ENCODE assay signal across 8 cellular contexts in the genomic region with DNA sequence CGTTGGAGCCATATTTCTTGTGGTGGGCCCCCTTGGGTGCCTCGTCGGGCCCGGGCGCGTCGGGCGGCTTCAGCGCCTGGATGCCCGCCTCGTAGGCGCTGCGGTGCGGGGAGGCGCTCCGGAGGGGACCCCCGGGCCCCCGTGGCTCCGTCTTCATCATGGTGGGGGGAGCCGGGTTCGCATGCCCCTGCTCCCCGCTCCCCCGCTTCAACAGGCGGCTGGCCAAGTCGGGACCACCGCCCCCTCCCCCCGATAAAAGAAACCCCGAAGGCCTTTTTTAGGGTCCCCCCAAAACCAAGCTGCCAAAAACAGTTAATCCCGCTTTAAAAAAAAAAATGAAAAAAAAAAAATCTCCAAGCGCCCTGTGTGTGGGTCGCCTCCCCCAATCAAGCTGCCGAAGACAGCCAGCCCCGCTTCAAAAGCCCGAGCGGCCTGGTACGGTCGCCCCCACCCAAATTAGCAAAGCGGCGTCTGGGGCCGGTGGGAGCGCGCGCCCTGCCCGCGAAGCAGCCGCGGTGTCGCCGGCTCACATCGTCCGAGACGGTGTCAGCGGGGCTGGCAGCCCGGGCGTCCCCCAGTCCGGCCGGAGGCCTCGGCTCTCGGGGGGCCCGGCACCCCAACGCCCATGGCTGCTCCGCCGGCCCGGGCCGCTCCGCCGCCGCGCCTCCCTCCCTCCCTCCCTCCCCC. TPM values are rescaled to one million over a fixed set of nuclear protein-coding genes. Genes with fewer than 3 reads are reported as not detected.
DNase-seq lines count a peak whose midpoint lies in the region; ATAC-seq and TF ChIP-seq lines count a peak whose summit lies in the region.

A gene with protein sequence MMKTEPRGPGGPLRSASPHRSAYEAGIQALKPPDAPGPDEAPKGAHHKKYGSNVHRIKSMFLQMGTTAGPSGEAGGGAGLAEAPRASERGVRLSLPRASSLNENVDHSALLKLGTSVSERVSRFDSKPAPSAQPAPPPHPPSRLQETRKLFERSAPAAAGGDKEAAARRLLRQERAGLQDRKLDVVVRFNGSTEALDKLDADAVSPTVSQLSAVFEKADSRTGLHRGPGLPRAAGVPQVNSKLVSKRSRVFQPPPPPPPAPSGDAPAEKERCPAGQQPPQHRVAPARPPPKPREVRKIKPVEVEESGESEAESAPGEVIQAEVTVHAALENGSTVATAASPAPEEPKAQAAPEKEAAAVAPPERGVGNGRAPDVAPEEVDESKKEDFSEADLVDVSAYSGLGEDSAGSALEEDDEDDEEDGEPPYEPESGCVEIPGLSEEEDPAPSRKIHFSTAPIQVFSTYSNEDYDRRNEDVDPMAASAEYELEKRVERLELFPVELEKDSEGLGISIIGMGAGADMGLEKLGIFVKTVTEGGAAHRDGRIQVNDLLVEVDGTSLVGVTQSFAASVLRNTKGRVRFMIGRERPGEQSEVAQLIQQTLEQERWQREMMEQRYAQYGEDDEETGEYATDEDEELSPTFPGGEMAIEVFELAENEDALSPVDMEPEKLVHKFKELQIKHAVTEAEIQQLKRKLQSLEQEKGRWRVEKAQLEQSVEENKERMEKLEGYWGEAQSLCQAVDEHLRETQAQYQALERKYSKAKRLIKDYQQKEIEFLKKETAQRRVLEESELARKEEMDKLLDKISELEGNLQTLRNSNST (minus strand): TSS at position 324 of the 687 bp plus-strand sequence. CDS start 164 bp downstream, at position 160.

- peaks cover 0 to 1% (median 0%) of the 10 kb centered on the region in 8 donors for H3K9me3 Mint-ChIP-seq in CD4-positive, alpha-beta memory T cell

- CTCF ChIA-PET in CD4-positive, alpha-beta memory T cell (lab: Charles Lee; ENCODE audit: partially characterized antibody): interaction anchor here (1.0 to 6.4 kb wide), 6 partner anchors 7 to 57 kb away, joined by 3 to 72 read pairs (median 5); no protein-coding TSS in a partner anchor

- POLR2A ChIA-PET in CD4-positive, alpha-beta memory T cell (lab: Charles Lee; ENCODE audit: partially characterized antibody): interaction anchor here (0.6 to 9.0 kb wide), 14 partner anchors 8 to 473 kb away, joined by 3 to 102 read pairs (median 4); a partner anchor contains a TSS

- TF ChIP-seq CTCF in uterus (IDR thresholded peaks at IDR 0.05): no peak

- no peaks in the 10 kb centered on the region for H3K27me3 Mint-ChIP-seq in CD4-positive, alpha-beta memory T cell

- peaks cover 58% of the 10 kb centered on the region for H3K4me1 ChIP-seq in CD4-positive, alpha-beta memory T cell (ENCODE audit: insufficient read depth, low read length)
- H3K4me1 ChIP-seq in duodenal mucosa (ENCODE audit: control insufficient read depth in 1 of 2, insufficient read depth in 2 of 2, low read length in 2 of 2): peaks cover 53 to 56% of the 10 kb centered on the region in 2 donors
- peaks cover 3 to 23% of the 10 kb centered on the region in 2 donors for H3K4me1 ChIP-seq in uterus

- peaks cover 0 to 29% of the 10 kb centered on the region in 2 donors for H3K36me3 Mint-ChIP-seq in CD4-positive, alpha-beta memory T cell

- H3K27ac Mint-ChIP-seq in CD4-positive, alpha-beta memory T cell: peak within 1 kb of the TSS; percentile 86 to 98 (median 91)

- H3K27me3 ChIP-seq in CD4-positive, alpha-beta memory T cell (ENCODE audit: insufficient read depth, low read length): no peaks in the 10 kb centered on the region
- H3K27me3 ChIP-seq in duodenal mucosa (ENCODE audit: control insufficient read depth in 1 of 2, insufficient read depth in 2 of 2, low read length in 2 of 2) (no peaks in the 10 kb centered on the region), uterus (no peaks in the 10 kb centered on the region)

- H3K36me3 ChIP-seq in CD4-positive, alpha-beta memory T cell (ENCODE audit: insufficient read depth, low read length): peaks cover 1% of the 10 kb centered on the region
- H3K36me3 ChIP-seq in duodenal mucosa (ENCODE audit: control insufficient read depth in 1 of 2, insufficient read depth in 2 of 2, low read length in 2 of 2) (peaks cover 0 to 5% of the 10 kb centered on the region in 2 donors), uterus (no peaks in the 10 kb centered on the region)

- peak within 1 kb of the TSS; percentile 79 for H3K27ac ChIP-seq in CD4-positive, alpha-beta memory T cell (ENCODE audit: low read depth, low read length)
- H3K27ac ChIP-seq in duodenal mucosa (ENCODE audit: low read depth, low read length) (peak within 1 kb of the TSS; percentile 85), uterus (peak within 1 kb of the TSS; percentile 93 to 94)

- intact Hi-C loops in CD4-positive, alpha-beta memory T cell (cut with micrococcal nuclease): loop anchor here (1.0 kb wide), 2 partner anchors 11 to 55 kb away; a partner anchor contains a TSS
- intact Hi-C loops in uterus (cut with DNase I; ENCODE audit: low total_unique reads): no loop called here

- peak within 1 kb of the TSS; percentile 76 to 93 for H3K4me3 ChIP-seq in CD4-positive, alpha-beta memory T cell (ENCODE audit: low read length in 2 of 2)
- H3K4me3 ChIP-seq in duodenal mucosa (ENCODE audit: low read depth in 1 of 2, low read length in 2 of 2) (peak within 1 kb of the TSS; percentile 86 to 97), uterus (peak within 1 kb of the TSS; percentile 48 to 91)

- no peak for TF ChIP-seq POLR2A in uterus (IDR thresholded peaks at IDR 0.05)

- peak within 1 kb of the TSS; percentile 61 to 69 for H3K9ac ChIP-seq in duodenal mucosa (ENCODE audit: low read depth in 1 of 2, low read length in 2 of 2)

- in situ Hi-C loops in ACHN (cut with HindIII; ENCODE audit: low pct_ligation_motif_present, low pct_unique_long_range_greater_than_20kb, low sequenced_read_pairs): no loop called here

- peaks cover 23 to 62% (median 43%) of the 10 kb centered on the region in 4 donors for H3K4me1 Mint-ChIP-seq in CD4-positive, alpha-beta memory T cell

- ATAC-seq in GM18498 (IDR thresholded peaks at IDR 0.05; ENCODE audit: unreplicated experiment): no peak

- no peaks in the 10 kb centered on the region for H3K9me3 ChIP-seq in CD4-positive, alpha-beta memory T cell (ENCODE audit: control insufficient read depth in 1 of 2, low read length in 2 of 2)
- H3K9me3 ChIP-seq in duodenal mucosa (ENCODE audit: control insufficient read depth in 1 of 2, low read length in 2 of 2) (no peaks in the 10 kb centered on the region), uterus (no peaks in the 10 kb centered on the region)

- H3K4me3 Mint-ChIP-seq in CD4-positive, alpha-beta memory T cell: peak within 1 kb of the TSS; percentile 89 to 96 (median 92)

- no peak for DNase-seq in CD4-positive, alpha-beta memory T cell
- DNase-seq in M059J (ENCODE audit: low read depth) (no peak), mucosa of gallbladder (ENCODE audit: low spot score) (no peak), uterus (peak in 1 of 2 donors; percentile 48), AML-193 (lab: John Stamatoyannopoulos, UW) (no peak), ACHN (no peak)

RNA-seq across cellular contexts. Expression of the gene that starts here (rescaled TPM):
- 10 to 100 TPM; 97.5 to 99.7 TPM for total RNA-seq in CD4-positive, alpha-beta memory T cell
- 1 to 10 TPM in 1 of 2 donors, under 1 TPM in 1; 0.48 to 2.2 TPM for polyA plus RNA-seq in CD4-positive, alpha-beta memory T cell
- 14.6 and 36.1 TPM in 2 replicates for total RNA-seq in M059J (2014; rRNA removed; shearing (Covaris generic))
- total RNA-seq in mucosa of gallbladder (61.5 TPM), uterus (10 to 100 TPM in 3 of 4 donors, 1 to 10 TPM in 1; 9.2 to 65.3 (median 20.6) TPM)
